In the genomic region with DNA sequence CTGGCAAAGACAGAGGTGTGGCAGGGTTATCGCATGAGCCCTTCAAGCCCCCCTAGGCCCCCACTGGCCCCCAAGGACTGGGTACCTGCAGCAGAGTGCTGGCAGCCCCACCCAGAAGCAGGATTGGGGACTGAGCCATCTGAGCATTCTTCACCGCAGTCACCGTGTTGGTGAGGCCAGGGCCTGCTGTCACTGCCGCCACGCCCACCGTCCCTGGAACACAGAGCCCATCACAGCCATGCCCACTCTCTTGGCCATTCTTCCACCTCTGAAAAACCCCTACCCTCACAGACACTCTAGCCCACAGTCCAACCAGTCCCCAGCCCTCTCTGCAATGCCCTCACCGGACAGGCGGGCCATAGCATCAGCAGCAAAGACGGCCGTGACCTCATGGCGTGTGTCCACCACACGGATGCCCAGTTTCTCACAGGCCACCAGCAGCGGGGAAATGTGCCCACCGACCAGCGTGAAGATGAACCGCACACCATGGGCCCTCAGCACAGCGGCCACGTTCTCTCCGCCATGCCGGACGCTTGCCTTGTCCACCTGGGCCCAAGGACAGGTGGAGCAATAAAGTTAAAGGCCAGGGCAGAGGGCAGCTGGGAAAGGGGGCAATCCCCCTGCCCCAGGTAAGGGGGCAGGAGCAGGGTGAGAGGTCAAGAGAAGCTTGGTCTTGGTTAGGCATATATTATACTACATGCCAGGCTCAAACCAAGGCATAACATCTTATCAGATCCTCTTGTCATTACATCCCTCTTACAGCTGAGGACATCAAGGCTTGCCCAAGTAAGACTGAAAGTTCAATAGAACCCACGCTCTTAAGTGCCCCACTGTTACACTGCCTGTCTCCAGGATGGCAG, we compare ENCODE assay signal across 1 cellular context.
TF ChIP-seq lines count a peak whose summit lies in the region.

No MANE protein-coding gene starts in this region.

TF ChIP-seq in IMR-90, 13 proteins besides CTCF, POLR2A, EP300 and RAD21:
- TF ChIP-seq MAZ (IDR thresholded peaks at IDR 0.05; ENCODE audit: borderline replicate concordance, low read depth, low read length) (no peak), MXI1 (IDR thresholded peaks at IDR 0.05; ENCODE audit: borderline replicate concordance, low read depth, low read length) (no peak)
- TF ChIP-seq, protein P1, sequence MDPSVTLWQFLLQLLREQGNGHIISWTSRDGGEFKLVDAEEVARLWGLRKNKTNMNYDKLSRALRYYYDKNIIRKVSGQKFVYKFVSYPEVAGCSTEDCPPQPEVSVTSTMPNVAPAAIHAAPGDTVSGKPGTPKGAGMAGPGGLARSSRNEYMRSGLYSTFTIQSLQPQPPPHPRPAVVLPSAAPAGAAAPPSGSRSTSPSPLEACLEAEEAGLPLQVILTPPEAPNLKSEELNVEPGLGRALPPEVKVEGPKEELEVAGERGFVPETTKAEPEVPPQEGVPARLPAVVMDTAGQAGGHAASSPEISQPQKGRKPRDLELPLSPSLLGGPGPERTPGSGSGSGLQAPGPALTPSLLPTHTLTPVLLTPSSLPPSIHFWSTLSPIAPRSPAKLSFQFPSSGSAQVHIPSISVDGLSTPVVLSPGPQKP (IDR thresholded peaks at IDR 0.05; ENCODE audit: borderline replicate concordance, low read depth, low read length), result no peak
